ENCODE assay signal across 12 cellular contexts in genomic region chr11:134014502-134014901, GRCh38. TPM values are rescaled to one million over a fixed set of nuclear protein-coding genes. Genes with fewer than 3 reads are reported as not detected.
A peak's percentile ranks its signal among the peaks of the same experiment; 100 is the strongest.
DNase-seq lines count a peak whose midpoint lies in the region; ATAC-seq and TF ChIP-seq lines count a peak whose summit lies in the region.
"Had no signal": no experiment of that assay in that cellular context is flagged by ENCODE, and none has a peak within 500 bp of the region (broad histone marks: within the 10 kb centered on the region; RNA-seq: fewer than 3 reads in every experiment).

No MANE protein-coding gene starts in this region.

- CTCF ChIA-PET in SK-N-SH (lab: Yijun Ruan, JAX): interaction anchor here (0.6 to 2.8 kb wide), 10 partner anchors 13 to 87 kb away, joined by 3 to 10 read pairs (median 4); partner anchors contain the start of gene IGSF9B

- DNase-seq in AG09319 (ENCODE audit: extremely low read depth, low read depth) (no peak), H7 (peak; percentile 82), SK-N-SH (peak; percentile 70), left ventricle myocardium inferior (no peak), NCI-H2227 (lab: John Stamatoyannopoulos, UW; ENCODE audit: unreplicated experiment) (no peak), coronary artery (ENCODE audit: low spot score) (no peak)
- DNase-seq: lower lobe of right lung; stimulated activated CD4-positive, alpha-beta T cell treated with anti-CD3 and anti-CD28 coated beads, Interleukin-2, amount 100 ng/mL, for 24 hours had no signal

- H4K20me1 ChIP-seq in SK-N-SH (ENCODE audit: insufficient read depth): no peaks in the 10 kb centered on the region

- H3K27ac ChIP-seq in SK-N-SH (ENCODE audit: low read depth in 2 of 2, low read length in 1 of 2) (no peak overlapping the region), left ventricle myocardium inferior (replicated peaks) (no peak overlapping the region), coronary artery (no peak overlapping the region)
- H3K27ac ChIP-seq: lower lobe of right lung, RWPE1, vagina had no signal

- no peaks in the 10 kb centered on the region for H3K9me3 ChIP-seq in SK-N-SH
- no peaks in the 10 kb centered on the region for H3K9me3 ChIP-seq in left ventricle myocardium inferior (replicated peaks)
- H3K9me3 ChIP-seq: lower lobe of right lung, vagina had no signal

- intact Hi-C loops in left ventricle myocardium inferior (cut with micrococcal nuclease): no loop called here

- POLR2A ChIA-PET in SK-N-SH (lab: Yijun Ruan, JAX): no interaction called here

- H3F3A ChIP-seq in SK-N-SH (replicated peaks; ENCODE audit: insufficient read depth): no peaks in the 10 kb centered on the region

- no peak overlapping the region for H2AFZ ChIP-seq in SK-N-SH (ENCODE audit: low read depth)

- WGBS in SK-N-SH (ENCODE audit: low lambda C conversion rate): 46% methylated on average over 5 of the region's 5 CpGs

- no peaks in the 10 kb centered on the region for H3K79me2 ChIP-seq in SK-N-SH (ENCODE audit: insufficient read depth)

- TF ChIP-seq RAD21 in SK-N-SH (IDR thresholded peaks at IDR 0.05; ENCODE audit: low read length): peak; percentile 73

- H3K36me3 ChIP-seq in H7 (replicated peaks; ENCODE audit: control insufficient read depth, insufficient read depth, low read length) (no peaks in the 10 kb centered on the region), SK-N-SH (replicated peaks in 1 of 2; ENCODE audit: control insufficient read depth in 1 of 2, insufficient read depth in 2 of 2, low read length in 1 of 2) (no peaks in the 10 kb centered on the region), left ventricle myocardium inferior (no peaks in the 10 kb centered on the region)
- H3K36me3 ChIP-seq: lower lobe of right lung, vagina had no signal

- H3K27me3 ChIP-seq in H7 (ENCODE audit: control insufficient read depth, insufficient read depth, low read length) (no peaks in the 10 kb centered on the region; the same call in 1 of the 2 replicates), SK-N-SH (ENCODE audit: insufficient read depth) (no peaks in the 10 kb centered on the region; the same call in 1 of the 2 replicates), left ventricle myocardium inferior (ENCODE audit: low read depth) (no peaks in the 10 kb centered on the region)
- H3K27me3 ChIP-seq: vagina had no signal

- no peak overlapping the region for H3K9ac ChIP-seq in SK-N-SH

- TF ChIP-seq EP300 in SK-N-SH (IDR thresholded peaks at IDR 0.05; ENCODE audit: borderline replicate concordance in 1 of 2, low read depth in 1 of 2, low read length in 1 of 2): no peak

- no peak overlapping the region for H3K4me3 ChIP-seq in H7 (ENCODE audit: insufficient read depth, low read depth, low read length)
- no peak overlapping the region; a peak in 1 of 4 replicates for H3K4me3 ChIP-seq in SK-N-SH (ENCODE audit: low read depth in 2 of 2, low read length in 1 of 2)
- no peak overlapping the region for H3K4me3 ChIP-seq in left ventricle myocardium inferior
- H3K4me3 ChIP-seq in coronary artery: no peak overlapping the region
- H3K4me3 ChIP-seq: lower lobe of right lung, vagina had no signal

- ATAC-seq in GM19452 (IDR thresholded peaks at IDR 0.05; ENCODE audit: unreplicated experiment) (no peak), GM21529 (IDR thresholded peaks at IDR 0.05; ENCODE audit: unreplicated experiment) (no peak)
- ATAC-seq: lower lobe of right lung had no signal

- no peak overlapping the region for H3K4me2 ChIP-seq in SK-N-SH

- TF ChIP-seq CTCF in AG09319 (IDR thresholded peaks at IDR 0.05; ENCODE audit: low read depth, low read length): peak; percentile 32
- peak; percentile 24; the same call in 1 of the 2 replicates for TF ChIP-seq CTCF in SK-N-SH (IDR thresholded peaks at IDR 0.05)
- TF ChIP-seq CTCF in left ventricle myocardium inferior (IDR thresholded peaks at IDR 0.05; ENCODE audit: borderline replicate concordance): peak; percentile 66
- no peak for TF ChIP-seq CTCF in coronary artery (IDR thresholded peaks at IDR 0.05)

- no peaks in the 10 kb centered on the region for H3K9me2 ChIP-seq in SK-N-SH

- H3K4me1 ChIP-seq in SK-N-SH (ENCODE audit: control insufficient read depth in 1 of 2, insufficient read depth in 2 of 2, low read depth in 1 of 2, low read length in 1 of 2) (no peaks in the 10 kb centered on the region), left ventricle myocardium inferior (peaks cover 14% of the 10 kb centered on the region)
- H3K4me1 ChIP-seq: lower lobe of right lung, vagina had no signal

TF ChIP-seq in SK-N-SH, 30 proteins besides CTCF, POLR2A, EP300 and RAD21:
- TF ChIP-seq RFX5 (IDR thresholded peaks at IDR 0.05; ENCODE audit: low read length): no peak
- peak; percentile 59; the same call in 1 of the 2 replicates for TF ChIP-seq SMC3 (IDR thresholded peaks at IDR 0.05; ENCODE audit: low read depth, low read length)

RNA-seq across cellular contexts. Expression of gene JAM3, which starts 54.4 kb away (rescaled TPM):
- 34.4 and 40.8 TPM in 2 replicates for total RNA-seq in H7 (2014; rRNA removed; shearing (Covaris generic))
- 34.5 and 56.8 TPM in 2 replicates for polyA plus RNA-seq in SK-N-SH (2012; rRNA removed)
- 36.2 and 42.6 TPM in 2 replicates for polyA plus RNA-seq in SK-N-SH (2012; cell fraction: cytosol; rRNA removed)
- 39.1 and 46.6 TPM in 2 replicates for polyA plus RNA-seq in SK-N-SH (2012; cell fraction: nucleus; rRNA removed)
- 36.2 TPM for total RNA-seq in left ventricle myocardium inferior

RNA-seq across cellular contexts. Expression of gene IGSF9B, which starts 57.7 kb away (rescaled TPM):
- total RNA-seq in H7 (2014; rRNA removed; shearing (Covaris generic)): 6.1 and 12.4 TPM in 2 replicates
- 0.41 and 0.96 TPM in 2 replicates for polyA plus RNA-seq in SK-N-SH (2012; rRNA removed)
- polyA plus RNA-seq in SK-N-SH (2012; cell fraction: cytosol; rRNA removed): 0.45 and 0.75 TPM in 2 replicates
- polyA plus RNA-seq in SK-N-SH (2012; cell fraction: nucleus; rRNA removed): 2.4 and 4.2 TPM in 2 replicates
- 44.1 TPM for total RNA-seq in left ventricle myocardium inferior

Comparison
In these comparisons a context has a peak if more than half of its experiments do, and no peak if none do; other contexts are left out.
1. DNase-seq: peak in H7 (single experiment) and SK-N-SH (single experiment); none in AG09319 (single experiment), left ventricle myocardium inferior (single experiment), NCI-H2227 (single experiment) and coronary artery (single experiment).